ENCODE assay signal across 10 cellular contexts in the genomic region with DNA sequence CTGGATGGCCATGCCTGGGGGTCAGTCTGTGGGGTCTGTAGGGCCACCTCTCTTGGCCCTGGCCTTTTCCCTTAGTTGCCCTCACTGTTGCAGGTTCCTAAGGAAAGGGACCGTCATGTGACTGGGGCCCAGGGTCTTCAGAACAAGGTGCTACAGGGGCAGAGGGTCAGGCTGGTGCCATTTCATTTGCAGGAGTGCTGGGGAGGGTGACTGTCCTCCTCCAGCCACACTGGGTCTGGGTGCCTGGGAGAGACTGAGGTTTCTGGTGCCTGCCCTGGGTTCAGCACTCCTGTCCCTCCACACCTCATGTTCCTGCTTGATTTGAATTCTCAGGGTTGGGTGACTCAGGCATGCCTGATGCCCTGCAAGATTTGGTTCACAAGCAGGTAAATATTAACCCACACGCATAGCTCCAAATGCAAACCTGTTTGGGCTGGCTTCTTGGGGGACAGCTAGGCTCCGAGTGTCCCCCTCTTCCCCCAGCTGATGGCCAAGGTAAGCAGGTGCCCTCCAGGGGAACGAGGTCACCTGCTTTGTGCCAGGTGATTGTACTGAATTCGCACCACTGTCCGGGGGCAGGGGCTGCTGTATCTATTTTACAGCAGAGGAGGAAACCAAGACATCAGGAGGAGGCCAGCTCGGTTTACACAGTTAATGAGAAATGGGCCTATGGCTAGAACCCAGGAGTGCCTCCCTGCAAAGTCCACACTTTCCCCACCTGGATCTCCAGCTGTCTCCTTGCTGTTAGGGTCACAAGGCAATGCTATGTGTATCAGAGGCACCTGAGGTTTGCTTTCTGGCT. TPM values are rescaled to one million over a fixed set of nuclear protein-coding genes. Genes with fewer than 3 reads are reported as not detected.
DNase-seq lines count a peak whose midpoint lies in the region; ATAC-seq and TF ChIP-seq lines count a peak whose summit lies in the region.
"Had no signal": no experiment of that assay in that cellular context is flagged by ENCODE, and none has a peak within 500 bp of the region (broad histone marks: within the 10 kb centered on the region; RNA-seq: fewer than 3 reads in every experiment).

No MANE protein-coding gene starts in this region.

- peaks cover 20% of the 10 kb centered on the region for H3K4me1 Mint-ChIP-seq in progenitor cell of endocrine pancreas (ENCODE audit: low read depth)

- no peak overlapping the region for H2AFZ ChIP-seq in hepatocyte

- H3K4me3 Mint-ChIP-seq in progenitor cell of endocrine pancreas (ENCODE audit: low read depth): no peak overlapping the region
- H3K4me3 Mint-ChIP-seq: T-helper 1 cell treated with Interleukin-12 subunit alpha and Interleukin-12 subunit beta and Interleukin-4 antibody, amounts not matched to agents 30 μg/mL and 1 μg/mL, for 36 hours had no signal

- H3K36me3 Mint-ChIP-seq in progenitor cell of endocrine pancreas (ENCODE audit: insufficient read depth): no peaks in the 10 kb centered on the region

- H3K27me3 Mint-ChIP-seq in progenitor cell of endocrine pancreas: peaks cover 20% of the 10 kb centered on the region

- peak overlapping the region; percentile 57 for H3K4me2 ChIP-seq in hepatocyte

- peaks cover 26% of the 10 kb centered on the region for H3K4me1 ChIP-seq in hepatocyte (ENCODE audit: insufficient read depth)
- no peaks in the 10 kb centered on the region for H3K4me1 ChIP-seq in effector memory CD4-positive, alpha-beta T cell (ENCODE audit: control insufficient read depth, insufficient read depth, low read length, poor library complexity, severe bottlenecking)

- TF ChIP-seq CTCF in hepatocyte (IDR thresholded peaks at IDR 0.05; ENCODE audit: poor library complexity): no peak
- no peak for TF ChIP-seq CTCF in progenitor cell of endocrine pancreas (IDR thresholded peaks at IDR 0.05; ENCODE audit: unreplicated experiment)

- H3K27ac Mint-ChIP-seq in progenitor cell of endocrine pancreas: peak overlapping the region; percentile 86
- H3K27ac Mint-ChIP-seq: T-helper 1 cell treated with Interleukin-12 subunit alpha and Interleukin-12 subunit beta and Interleukin-4 antibody, amounts not matched to agents 30 μg/mL and 1 μg/mL, for 36 hours had no signal

- no peaks in the 10 kb centered on the region for H4K20me1 ChIP-seq in hepatocyte (ENCODE audit: insufficient read depth, poor library complexity, severe bottlenecking)

- H3K9me3 ChIP-seq in hepatocyte (ENCODE audit: low read depth): no peaks in the 10 kb centered on the region
- no peaks in the 10 kb centered on the region for H3K9me3 ChIP-seq in effector memory CD4-positive, alpha-beta T cell (ENCODE audit: control insufficient read depth, low read length)

- peaks cover 49% of the 10 kb centered on the region for H3K79me2 ChIP-seq in hepatocyte

- H3K36me3 ChIP-seq in hepatocyte (replicated peaks; ENCODE audit: insufficient read depth, low read depth): no peaks in the 10 kb centered on the region
- no peaks in the 10 kb centered on the region for H3K36me3 ChIP-seq in effector memory CD4-positive, alpha-beta T cell (ENCODE audit: control insufficient read depth, insufficient read depth, low read length)

- H3K27me3 ChIP-seq in hepatocyte: no peaks in the 10 kb centered on the region
- H3K27me3 ChIP-seq in effector memory CD4-positive, alpha-beta T cell (replicated peaks; ENCODE audit: control insufficient read depth, insufficient read depth, low read length, poor library complexity, severe bottlenecking): no peaks in the 10 kb centered on the region

- no peak for ATAC-seq in GM21367 (IDR thresholded peaks at IDR 0.05; ENCODE audit: unreplicated experiment)

- WGBS in adipose tissue, 3 donors: 45 to 92% (median 91%) methylated on average over 7 of the region's 7 CpGs
- WGBS in hepatocyte (ENCODE audit: low lambda C conversion rate, missing lambda C conversion rate): 75% methylated on average over 7 of the region's 7 CpGs

- H3K9me2 ChIP-seq in hepatocyte (replicated peaks; ENCODE audit: insufficient read depth): no peaks in the 10 kb centered on the region

- in situ Hi-C loops in ACHN (cut with HindIII; ENCODE audit: low pct_ligation_motif_present, low pct_unique_long_range_greater_than_20kb, low sequenced_read_pairs): no loop called here

- no peaks in the 10 kb centered on the region for H3K9me3 Mint-ChIP-seq in progenitor cell of endocrine pancreas (ENCODE audit: low read depth)
- H3K9me3 Mint-ChIP-seq: T-helper 1 cell treated with Interleukin-12 subunit alpha and Interleukin-12 subunit beta and Interleukin-4 antibody, amounts not matched to agents 30 μg/mL and 1 μg/mL, for 36 hours had no signal

- H3K27ac ChIP-seq in adipose tissue (ENCODE audit: low read depth, low read length): peak overlapping the region; percentile 17
- H3K27ac ChIP-seq in hepatocyte: peak overlapping the region; percentile 94
- no peak overlapping the region for H3K27ac ChIP-seq in effector memory CD4-positive, alpha-beta T cell (ENCODE audit: insufficient read depth, low read length, poor library complexity, severe bottlenecking)

- DNase-seq in ACHN (peak; percentile 81), hepatocyte (ENCODE audit: low spot score) (peak; percentile 68), progenitor cell of endocrine pancreas (ENCODE audit: low spot score, unreplicated experiment) (no peak), NCI-H774 (lab: John Stamatoyannopoulos, UW) (no peak), NCI-H748 (lab: John Stamatoyannopoulos, UW; ENCODE audit: unreplicated experiment) (no peak)
- DNase-seq in effector memory CD4-positive, alpha-beta T cell: no peak
- DNase-seq: NCI-H146 had no signal

- H3K4me3 ChIP-seq in hepatocyte: no peak overlapping the region
- no peak overlapping the region for H3K4me3 ChIP-seq in effector memory CD4-positive, alpha-beta T cell (ENCODE audit: insufficient read depth, low read depth, low read length, poor library complexity, severe bottlenecking)

RNA-seq across cellular contexts. Expression of a gene that starts 20.3 kb away (rescaled TPM):
- 10 to 100 TPM; 19.8 to 71.8 (median 20.8) TPM for polyA plus RNA-seq in adipose tissue
- 33.0 and 48.3 TPM in 2 replicates for total RNA-seq in hepatocyte
- polyA plus RNA-seq in hepatocyte: 40.4 and 48.2 TPM in 2 replicates
- 28.0 and 31.3 TPM in 2 replicates for total RNA-seq in progenitor cell of endocrine pancreas

Comparison
In these comparisons a context has a peak if more than half of its experiments do, and no peak if none do; other contexts are left out.
1. DNase-seq: peak in ACHN (single experiment) and hepatocyte (single experiment); none in progenitor cell of endocrine pancreas (single experiment), NCI-H774 (single experiment), effector memory CD4-positive, alpha-beta T cell (0 of 3) and NCI-H748 (single experiment).